Comparison of ENCODE assay signal across 33 cellular contexts in genomic region chr11:33658195-33658900, GRCh38. TPM values are rescaled to one million over a fixed set of nuclear protein-coding genes. Genes with fewer than 3 reads are reported as not detected.
DNase-seq lines count a peak whose midpoint lies in the region; ATAC-seq, FAIRE-seq and TF ChIP-seq lines count a peak whose summit lies in the region.
"Had no signal": no experiment of that assay in that cellular context is flagged by ENCODE, and none has a peak within 500 bp of the region (broad histone marks: within the 10 kb centered on the region; RNA-seq: fewer than 3 reads in every experiment).

No MANE protein-coding gene starts in this region.

- POLR2A ChIA-PET in HepG2 (lab: Yijun Ruan, JAX): no interaction called here

- H3K4me3 ChIP-seq in HepG2 (replicated peaks in 1 of 3; ENCODE audit: insufficient read depth in 1 of 3, low read depth in 2 of 3, low read length in 3 of 3): no peak overlapping the region
- no peak overlapping the region for H3K4me3 ChIP-seq in right lobe of liver
- H3K4me3 ChIP-seq in endodermal cell (ENCODE audit: low read length): no peak overlapping the region
- H3K4me3 ChIP-seq: MG63, stomach, uterus had no signal

- H3K27me3 ChIP-seq in HepG2 (ENCODE audit: control insufficient read depth in 1 of 2, insufficient read depth in 2 of 2, low read length in 2 of 2) (peaks cover 1 to 24% of the 10 kb centered on the region in 2 experiments; a peak in 2 of 5 replicates), right lobe of liver (no peaks in the 10 kb centered on the region), endodermal cell (ENCODE audit: control insufficient read depth, insufficient read depth, low read length, poor library complexity, severe bottlenecking) (no peaks in the 10 kb centered on the region)
- H3K27me3 ChIP-seq: MG63, uterus had no signal

- H3K4me1 ChIP-seq in HepG2 (ENCODE audit: insufficient read depth, low read length) (no peaks in the 10 kb centered on the region), right lobe of liver (no peaks in the 10 kb centered on the region), endodermal cell (ENCODE audit: control insufficient read depth, insufficient read depth, low read length) (no peaks in the 10 kb centered on the region)
- H3K4me1 ChIP-seq: stomach, uterus had no signal

- BruUV-seq in HepG2 (replicated peaks; lab: Mats Ljungman, UMichigan): no TSS peak

- no peak overlapping the region for H3K27ac Mint-ChIP-seq in endodermal cell
- no peak overlapping the region for H3K27ac Mint-ChIP-seq in activated T-helper 17 cell treated with anti-CD3 and anti-CD28 coated beads, Interleukin-2, amount 50 U/mL, for 72 hours
- H3K27ac Mint-ChIP-seq: activated naive CD8-positive, alpha-beta T cell treated with anti-CD3 and anti-CD28 coated beads, Interleukin-2, amount 50 U/mL, for 24 hours; CD4-positive, alpha-beta memory T cell; effector memory CD8-positive, alpha-beta T cell; T-helper 1 cell treated with Interleukin-12 subunit alpha and Interleukin-12 subunit beta and Interleukin-4 antibody, amounts not matched to agents 30 μg/mL and 1 μg/mL, for 36 hours had no signal

- TF ChIP-seq CTCF in HepG2 (CRISPR knock-in tag; IDR thresholded peaks at IDR 0.05): no peak
- TF ChIP-seq CTCF in right lobe of liver (IDR thresholded peaks at IDR 0.05): no peak
- TF ChIP-seq CTCF in endodermal cell (conservative IDR thresholded peaks at IDR 0.05): peak; percentile 46
- TF ChIP-seq CTCF in D721Med (IDR thresholded peaks at IDR 0.05; ENCODE audit: insufficient read depth, missing control alignments): no peak

- TF ChIP-seq RAD21 in HepG2 (CRISPR knock-in tag; IDR thresholded peaks at IDR 0.05): no peak

- H3K4me3 Mint-ChIP-seq in endodermal cell: no peak overlapping the region
- H3K4me3 Mint-ChIP-seq in activated T-helper 17 cell treated with anti-CD3 and anti-CD28 coated beads, Interleukin-2, amount 50 U/mL, for 72 hours: no peak overlapping the region
- H3K4me3 Mint-ChIP-seq: activated naive CD8-positive, alpha-beta T cell treated with anti-CD3 and anti-CD28 coated beads, Interleukin-2, amount 50 U/mL, for 24 hours; CD4-positive, alpha-beta memory T cell; effector memory CD8-positive, alpha-beta T cell; T-helper 1 cell treated with Interleukin-12 subunit alpha and Interleukin-12 subunit beta and Interleukin-4 antibody, amounts not matched to agents 30 μg/mL and 1 μg/mL, for 36 hours had no signal

- in situ Hi-C loops in HepG2 (cut with HindIII; ENCODE audit: extremely low pct_ligation_motif_present, low pct_unique_long_range_greater_than_20kb): no loop called here

- no peak for ATAC-seq in HepG2
- no peak for ATAC-seq in right lobe of liver
- ATAC-seq in activated T-helper 17 cell treated with anti-CD3 and anti-CD28 coated beads, Interleukin-2, amount 50 U/mL, for 72 hours (replicated peaks): no peak
- ATAC-seq in HG03045 (IDR thresholded peaks at IDR 0.05; ENCODE audit: unreplicated experiment): no peak
- ATAC-seq: activated naive CD8-positive, alpha-beta T cell treated with anti-CD3 and anti-CD28 coated beads, Interleukin-2, amount 50 U/mL, for 24 hours; effector memory CD8-positive, alpha-beta T cell; HCT116; left lobe of liver; PC-3; sciatic nerve; SK-N-SH treated with all-trans-retinoic acid at 6 μM for 48 hours had no signal

- no peak overlapping the region for H2AFZ ChIP-seq in HepG2 (ENCODE audit: low read length)

- CTCF ChIA-PET in HepG2 (lab: Yijun Ruan, JAX; ENCODE audit: low intra/inter-chr PET ratio, low total read pairs): no interaction called here

- H3K27me3 Mint-ChIP-seq in endodermal cell (ENCODE audit: insufficient read depth): peaks cover 5% of the 10 kb centered on the region
- peaks cover 21% of the 10 kb centered on the region for H3K27me3 Mint-ChIP-seq in activated T-helper 17 cell treated with anti-CD3 and anti-CD28 coated beads, Interleukin-2, amount 50 U/mL, for 72 hours

- no peaks in the 10 kb centered on the region for H3K9me3 ChIP-seq in HepG2 (ENCODE audit: low read length)
- no peaks in the 10 kb centered on the region for H3K9me3 ChIP-seq in right lobe of liver
- H3K9me3 ChIP-seq in endodermal cell (ENCODE audit: control insufficient read depth, low read length): no peaks in the 10 kb centered on the region
- H3K9me3 ChIP-seq: MG63, stomach, uterus had no signal

- TF ChIP-seq EP300 in HepG2 (IDR thresholded peaks at IDR 0.05; ENCODE audit: low read depth in 2 of 2, low read length in 2 of 2): no peak
- TF ChIP-seq EP300 in HepG2 (CRISPR knock-in tag; IDR thresholded peaks at IDR 0.05; ENCODE audit: borderline replicate concordance): no peak

- H3K4me1 Mint-ChIP-seq in endodermal cell: peaks cover 11% of the 10 kb centered on the region
- no peaks in the 10 kb centered on the region for H3K4me1 Mint-ChIP-seq in activated T-helper 17 cell treated with anti-CD3 and anti-CD28 coated beads, Interleukin-2, amount 50 U/mL, for 72 hours
- H3K4me1 Mint-ChIP-seq: activated naive CD8-positive, alpha-beta T cell treated with anti-CD3 and anti-CD28 coated beads, Interleukin-2, amount 50 U/mL, for 24 hours; CD4-positive, alpha-beta memory T cell had no signal

- H3K9ac ChIP-seq in HepG2 (ENCODE audit: insufficient read depth, low read depth, low read length): no peak overlapping the region
- H3K9ac ChIP-seq in endodermal cell (ENCODE audit: extremely low read depth, low read length, poor library complexity, severe bottlenecking): no peak overlapping the region

- 37% methylated on average over 10 of the region's 22 CpGs for WGBS in HepG2 (ENCODE audit: low lambda C conversion rate)
- 71% methylated on average over 11 of the region's 22 CpGs for WGBS in right lobe of liver (ENCODE audit: insufficient coverage, low coverage, low lambda C conversion rate, missing lambda C conversion rate)
- 89 to 93% methylated on average over 18 to 22 of the region's 22 CpGs for WGBS in endodermal cell (ENCODE audit: insufficient coverage in 1 of 2, insufficient read length in 1 of 2), 2 experiments

- H3K79me2 ChIP-seq in HepG2 (ENCODE audit: insufficient read depth, low read length): no peaks in the 10 kb centered on the region

- H4K20me1 ChIP-seq in HepG2 (ENCODE audit: insufficient read depth, low read length): no peaks in the 10 kb centered on the region

- FAIRE-seq in HepG2 (lab: Jason Lieb, UNC) (no peak), D721Med (lab: Jason Lieb, UNC) (no peak)
- FAIRE-seq: astrocyte, TTC549 had no signal

- DNase-seq in HepG2 (ENCODE audit: low spot score): no peak
- DNase-seq in right lobe of liver: no peak
- DNase-seq in NCI-H146 treated with DMSO at 0.1 percent for 48 hours (lab: John Stamatoyannopoulos, UW; ENCODE audit: unreplicated experiment): peak; percentile 50
- peak; percentile 68 for DNase-seq in endodermal cell
- no peak for DNase-seq in NCI-H446 treated with DMSO at 0.1 percent for 48 hours (lab: John Stamatoyannopoulos, UW)
- no peak for DNase-seq in D721Med (ENCODE audit: insufficient read length, low spot score)
- DNase-seq: activated CD4-positive, alpha-beta T cell treated with anti-CD3 and anti-CD28 coated beads, Interleukin-2, amount 50 U/mL, for 4 hours; activated naive CD8-positive, alpha-beta T cell treated with anti-CD3 and anti-CD28 coated beads, Interleukin-2, amount 50 U/mL, for 24 hours; activated T-cell treated with anti-CD3 and anti-CD28 coated beads, Interleukin-2, amount 50 U/mL, for 48 hours; CD4-positive, alpha-beta memory T cell; cortex of kidney; effector memory CD8-positive, alpha-beta T cell; erythroblast; KG1; MG63; NCI-H1105 treated with DMSO at 0.1 percent for 48 hours; NCI-H510A; NK-92 treated with Interleukin-12 subunit alpha and Interleukin-12 subunit beta, amount 100 ng/mL, for 24 hours; PC-3; stimulated activated CD4-positive, alpha-beta T cell treated with anti-CD3 and anti-CD28 coated beads, Interleukin-12 subunit alpha, Interleukin-12 subunit beta, amount 100 ng/mL, for 4 hours; stimulated activated CD4-positive, alpha-beta T cell treated with anti-CD3 and anti-CD28 coated beads, Interleukin-4, amount 100 ng/mL, for 1 hour; stomach; uterus had no signal

- H3K4me2 ChIP-seq in HepG2 (ENCODE audit: low read depth, low read length): no peak overlapping the region

- no peaks in the 10 kb centered on the region for H3K36me3 Mint-ChIP-seq in endodermal cell (ENCODE audit: low read depth)
- H3K36me3 Mint-ChIP-seq in activated T-helper 17 cell treated with anti-CD3 and anti-CD28 coated beads, Interleukin-2, amount 50 U/mL, for 72 hours (ENCODE audit: low read depth): no peaks in the 10 kb centered on the region
- H3K36me3 Mint-ChIP-seq: CD4-positive, alpha-beta memory T cell had no signal

- H3K27ac ChIP-seq in HepG2 (ENCODE audit: extremely low read length, insufficient read depth, low read length) (no peak overlapping the region), right lobe of liver (no peak overlapping the region), endodermal cell (ENCODE audit: low read depth, low read length) (no peak overlapping the region)
- H3K27ac ChIP-seq: stomach, uterus had no signal

- TF ChIP-seq POLR2A in HepG2 (IDR thresholded peaks at IDR 0.05; ENCODE audit: insufficient read depth in 1 of 2, low read depth in 2 of 2, low read length in 2 of 2) (no peak), right lobe of liver (IDR thresholded peaks at IDR 0.05) (no peak)

- H3K9me3 Mint-ChIP-seq in endodermal cell: no peaks in the 10 kb centered on the region
- no peaks in the 10 kb centered on the region for H3K9me3 Mint-ChIP-seq in activated T-helper 17 cell treated with anti-CD3 and anti-CD28 coated beads, Interleukin-2, amount 50 U/mL, for 72 hours
- H3K9me3 Mint-ChIP-seq: activated naive CD8-positive, alpha-beta T cell treated with anti-CD3 and anti-CD28 coated beads, Interleukin-2, amount 50 U/mL, for 24 hours; CD4-positive, alpha-beta memory T cell; effector memory CD8-positive, alpha-beta T cell; T-helper 1 cell treated with Interleukin-12 subunit alpha and Interleukin-12 subunit beta and Interleukin-4 antibody, amounts not matched to agents 30 μg/mL and 1 μg/mL, for 36 hours had no signal

- H3K36me3 ChIP-seq in HepG2 (replicated peaks in 1 of 2; ENCODE audit: control insufficient read depth in 1 of 2, insufficient read depth in 2 of 2, low read length in 2 of 2) (no peaks in the 10 kb centered on the region), right lobe of liver (no peaks in the 10 kb centered on the region), endodermal cell (ENCODE audit: control insufficient read depth, insufficient read depth, low read length) (no peaks in the 10 kb centered on the region)
- H3K36me3 ChIP-seq: MG63, stomach, uterus had no signal

- intact Hi-C loops in HepG2 (cut with micrococcal nuclease; ENCODE audit: unreplicated experiment): no loop called here
- intact Hi-C loops in right lobe of liver (cut with DNase I): no loop called here

RNA-seq across cellular contexts. Expression of gene C11orf91, which starts 42.3 kb away (rescaled TPM):
- 0.35 TPM in 1 of 2 replicates, not detected in the other for total RNA-seq in HepG2 (2016; rRNA removed; fragmentation: Illumina TruSeq; extraction: Trizol)
- total RNA-seq in HepG2 (2016; cell fraction: cytosol; rRNA removed; fragmentation: Illumina TruSeq; extraction: Trizol; ENCODE audit: low read depth): 0.71 TPM in 1 of 2 replicates, not detected in the other
- not detected in 2 replicates for total RNA-seq in HepG2 (2016; cell fraction: insoluble cytoplasmic fraction; rRNA removed; fragmentation: Illumina TruSeq; extraction: Trizol)
- 0.31 and 0.48 TPM in 2 replicates for total RNA-seq in HepG2 (2016; cell fraction: membrane; rRNA removed; fragmentation: Illumina TruSeq; extraction: Trizol)
- not detected in 2 replicates for total RNA-seq in HepG2 (2016; cell fraction: nucleus; rRNA removed; fragmentation: Illumina TruSeq; extraction: Trizol)
- not detected in 2 replicates for polyA plus RNA-seq in HepG2 (2011; rRNA removed)
- polyA plus RNA-seq in HepG2 (2011; cell fraction: cytosol; rRNA removed): not detected in 2 replicates
- 0.19 TPM in 1 of 2 replicates, not detected in the other for polyA plus RNA-seq in HepG2 (2011; cell fraction: nucleus; rRNA removed)
- polyA plus RNA-seq in HepG2 (2012): 0.24 TPM in 1 of 2 replicates, not detected in the other
- 0.69 and 0.77 TPM in 2 replicates for polyA plus RNA-seq in HepG2 (2016; cell fraction: cytosol; fragmentation: Illumina TruSeq; extraction: Trizol; ENCODE audit: low read depth)
- not detected in 2 replicates for polyA plus RNA-seq in HepG2 (2016; cell fraction: insoluble cytoplasmic fraction; fragmentation: Illumina TruSeq; extraction: Trizol; ENCODE audit: low read depth)
- 0.62 and 1.2 TPM in 2 replicates for polyA plus RNA-seq in HepG2 (2016; cell fraction: membrane; fragmentation: Illumina TruSeq; extraction: Trizol; ENCODE audit: low read depth)
- not detected in 2 replicates for polyA plus RNA-seq in HepG2 (2016; cell fraction: nucleus; fragmentation: Illumina TruSeq; extraction: Trizol; ENCODE audit: insufficient read depth, low read depth)
- not detected in 2 replicates for polyA minus RNA-seq in HepG2 (2011; rRNA and poly(A)+ RNA removed; ENCODE audit: low replicate concordance)
- not detected in 2 replicates for polyA minus RNA-seq in HepG2 (2011; cell fraction: cytosol; rRNA and poly(A)+ RNA removed)
- 1.3 TPM in 1 of 2 replicates, not detected in the other for polyA minus RNA-seq in HepG2 (2011; cell fraction: nucleus; rRNA and poly(A)+ RNA removed)
- total RNA-seq in right lobe of liver: not detected
- 1 to 10 TPM in 1 of 2 donors, not detected in 1; 1.0 TPM for total RNA-seq in endodermal cell
- polyA plus RNA-seq in endodermal cell (2013, experiment 1 of 2): 0.89 TPM
- polyA plus RNA-seq in endodermal cell (2013, experiment 2 of 2): 1.1 TPM
- total RNA-seq in activated T-helper 17 cell treated with anti-CD3 and anti-CD28 coated beads, Interleukin-2, amount 50 U/mL, for 72 hours: not detected
- total RNA-seq: astrocyte, HT-29, left lobe of liver, PC-3, sciatic nerve, stomach, uterus had no signal
- polyA plus RNA-seq: CD4-positive, alpha-beta memory T cell; stomach had no signal

Comparison
In these comparisons a context has a peak if more than half of its experiments do, and no peak if none do; other contexts are left out.
1. DNase-seq: peak in NCI-H146 treated with DMSO at 0.1 percent for 48 hours (single experiment) and endodermal cell (single experiment); none in HepG2 (single experiment), right lobe of liver (0 of 3), NCI-H446 treated with DMSO at 0.1 percent for 48 hours (single experiment) and D721Med (single experiment).